8 cellular contexts compared by ENCODE assay signal in genomic region chr17:46253722-46254121, GRCh38. TPM values are rescaled to one million over a fixed set of nuclear protein-coding genes. Genes with fewer than 3 reads are reported as not detected.
DNase-seq lines count a peak whose midpoint lies in the region; ATAC-seq and TF ChIP-seq lines count a peak whose summit lies in the region.
"Not testable (repeated sequence)": the region's sequence is repeated elsewhere in the genome, so short reads cannot be mapped to it uniquely, and the experiment has no call there.

No MANE protein-coding gene starts in this region.

- ATAC-seq in CD8-positive, alpha-beta T cell = peak; percentile 91
- ATAC-seq in HG02678 (IDR thresholded peaks at IDR 0.05; ENCODE audit: unreplicated experiment) = peak; percentile 60

- not testable (repeated sequence) for H3K4me1 Mint-ChIP-seq in CD8-positive, alpha-beta T cell (ENCODE audit: low read depth)

- intact Hi-C loops in CD8-positive, alpha-beta T cell (cut with DNase I, micrococcal nuclease) = not testable (repeated sequence)

- not testable (repeated sequence) for H3K4me3 Mint-ChIP-seq in CD8-positive, alpha-beta T cell

- H3K9me3 Mint-ChIP-seq in CD8-positive, alpha-beta T cell = not testable (repeated sequence)

- H3K27ac Mint-ChIP-seq in CD8-positive, alpha-beta T cell = not testable (repeated sequence)

- not testable (repeated sequence) for H3K9ac ChIP-seq in adipocyte (ENCODE audit: low read length)

- not testable (repeated sequence) for H3K27ac ChIP-seq in CD8-positive, alpha-beta T cell (ENCODE audit: low read depth, low read length); neutrophil

- not testable (repeated sequence) for H3K4me1 ChIP-seq in CD8-positive, alpha-beta T cell (ENCODE audit: insufficient read depth, low read length); adipocyte (ENCODE audit: control insufficient read depth, insufficient read depth, low read length); neutrophil (ENCODE audit: control insufficient read depth in 1 of 2, insufficient read depth in 1 of 2, low read depth in 1 of 2, low read length in 1 of 2)

- DNase-seq in CD8-positive, alpha-beta T cell = peak; percentile 62 to 85 (median 75)
- peak; percentile 13 for DNase-seq in NCI-H82 treated with DMSO at 0.1 percent for 48 hours (lab: John Stamatoyannopoulos, UW; ENCODE audit: unreplicated experiment)
- peak; percentile 44 to 64 (median 48) for DNase-seq in activated CD4-positive, CD25-positive, alpha-beta regulatory T cell (lab: John Stamatoyannopoulos, UW)
- peak; percentile 86 for DNase-seq in adipocyte (ENCODE audit: low read depth)
- DNase-seq in glomerular visceral epithelial cell (ENCODE audit: extremely low spot score) = peak; percentile 68
- DNase-seq in stimulated activated CD8-positive, alpha-beta memory T cell treated with anti-CD3 and anti-CD28 coated beads, Interleukin-7, amount 100 ng/mL, for 1 hour (ENCODE audit: low read depth in 2 of 2) = peak; percentile 54 to 74

- not testable (repeated sequence) for H3K4me3 ChIP-seq in CD8-positive, alpha-beta T cell (ENCODE audit: low read depth, low read length); adipocyte (ENCODE audit: low read length); neutrophil (ENCODE audit: low read depth in 1 of 2, low read length in 1 of 2)

- not testable (repeated sequence) for H3K36me3 ChIP-seq in CD8-positive, alpha-beta T cell (ENCODE audit: insufficient read depth, low read length); adipocyte (ENCODE audit: control insufficient read depth, insufficient read depth, low read length, severe bottlenecking); neutrophil

- H3K27me3 ChIP-seq in CD8-positive, alpha-beta T cell (ENCODE audit: insufficient read depth, low read length); adipocyte (replicated peaks; ENCODE audit: control insufficient read depth, insufficient read depth, low read length): not testable (repeated sequence)
- peaks cover 12% of the 10 kb centered on the region for H3K27me3 ChIP-seq in neutrophil

- not testable (repeated sequence) for H3K27me3 Mint-ChIP-seq in CD8-positive, alpha-beta T cell (ENCODE audit: low read depth)

- CTCF ChIA-PET in CD8-positive, alpha-beta T cell (lab: Charles Lee) = not testable (repeated sequence)

- not testable (repeated sequence) for H3K9me3 ChIP-seq in CD8-positive, alpha-beta T cell (ENCODE audit: low read length); adipocyte (ENCODE audit: control insufficient read depth, low read length); neutrophil

- POLR2A ChIA-PET in CD8-positive, alpha-beta T cell (lab: Charles Lee) = not testable (repeated sequence)

- not testable (repeated sequence) for H3K36me3 Mint-ChIP-seq in CD8-positive, alpha-beta T cell

- TF ChIP-seq CTCF in CD8-positive, alpha-beta T cell (IDR thresholded peaks at IDR 0.05) = peak; percentile 60
- TF ChIP-seq CTCF in neutrophil (IDR thresholded peaks at IDR 0.05) = peak; percentile 83

RNA-seq across cellular contexts. Expression of gene LRRC37A, which starts 41.2 kb away (rescaled TPM):
- 1 to 10 TPM; 2.7 to 3.2 TPM for total RNA-seq in CD8-positive, alpha-beta T cell

Comparison
In these comparisons a context has a peak if more than half of its experiments do, and no peak if none do; other contexts are left out.
1. DNase-seq: peak in every context shown above with its lines; median percentile 86 in adipocyte; 75 in CD8-positive, alpha-beta T cell; 68 in glomerular visceral epithelial cell; 64 in stimulated activated CD8-positive, alpha-beta memory T cell treated with anti-CD3 and anti-CD28 coated beads, Interleukin-7, amount 100 ng/mL, for 1 hour; 48 in activated CD4-positive, CD25-positive, alpha-beta regulatory T cell; 13 in NCI-H82 treated with DMSO at 0.1 percent for 48 hours.